Comparison of ENCODE assay signal across 2 cellular contexts in the genomic region with DNA sequence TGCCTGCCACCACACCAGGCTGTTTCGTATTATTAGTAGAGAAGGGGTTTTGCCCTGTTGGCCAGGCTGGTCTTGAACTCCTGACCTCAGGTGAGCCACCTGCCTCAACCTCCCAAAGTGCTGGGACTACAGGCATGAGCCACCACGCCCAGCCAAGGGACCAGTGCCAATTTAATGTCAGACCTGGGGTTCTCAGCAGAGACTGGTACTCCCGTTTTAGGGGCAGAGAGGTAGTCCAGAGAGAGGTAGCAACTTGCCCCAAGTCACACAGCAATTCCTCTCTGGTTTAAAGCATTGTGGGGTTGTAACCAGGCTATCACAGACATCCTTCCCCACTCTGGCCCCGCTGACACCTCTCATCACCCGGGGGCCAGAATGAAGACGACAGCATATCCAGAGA.
TF ChIP-seq lines count a peak whose summit lies in the region.

No MANE protein-coding gene starts in this region.

TF ChIP-seq in WTC11, 78 proteins besides CTCF, POLR2A, EP300 and RAD21 (continued from another document):
- TF ChIP-seq GABPB1 (CRISPR knock-in tag; IDR thresholded peaks at IDR 0.05) (no peak), FOXP4 (CRISPR knock-in tag; IDR thresholded peaks at IDR 0.05) (no peak), USF2 (CRISPR knock-in tag; IDR thresholded peaks at IDR 0.05) (no peak), ZNF396 (CRISPR knock-in tag; IDR thresholded peaks at IDR 0.05; ENCODE audit: borderline replicate concordance) (no peak), NR1H2 (CRISPR knock-in tag; IDR thresholded peaks at IDR 0.05) (no peak), ZNF121 (CRISPR knock-in tag; IDR thresholded peaks at IDR 0.05) (no peak), RORB (CRISPR knock-in tag; IDR thresholded peaks at IDR 0.05) (no peak), TEAD4 (CRISPR knock-in tag; IDR thresholded peaks at IDR 0.05) (no peak), SMAD4 (CRISPR knock-in tag; IDR thresholded peaks at IDR 0.05) (no peak)
- TF ChIP-seq, protein P1, sequence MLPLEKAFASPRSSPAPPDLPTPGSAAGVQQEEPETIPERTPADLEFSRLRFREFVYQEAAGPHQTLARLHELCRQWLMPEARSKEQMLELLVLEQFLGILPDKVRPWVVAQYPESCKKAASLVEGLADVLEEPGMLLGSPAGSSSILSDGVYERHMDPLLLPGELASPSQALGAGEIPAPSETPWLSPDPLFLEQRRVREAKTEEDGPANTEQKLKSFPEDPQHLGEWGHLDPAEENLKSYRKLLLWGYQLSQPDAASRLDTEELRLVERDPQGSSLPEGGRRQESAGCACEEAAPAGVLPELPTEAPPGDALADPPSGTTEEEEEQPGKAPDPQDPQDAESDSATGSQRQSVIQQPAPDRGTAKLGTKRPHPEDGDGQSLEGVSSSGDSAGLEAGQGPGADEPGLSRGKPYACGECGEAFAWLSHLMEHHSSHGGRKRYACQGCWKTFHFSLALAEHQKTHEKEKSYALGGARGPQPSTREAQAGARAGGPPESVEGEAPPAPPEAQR (CRISPR knock-in tag; IDR thresholded peaks at IDR 0.05): no peak
- TF ChIP-seq, protein P2, sequence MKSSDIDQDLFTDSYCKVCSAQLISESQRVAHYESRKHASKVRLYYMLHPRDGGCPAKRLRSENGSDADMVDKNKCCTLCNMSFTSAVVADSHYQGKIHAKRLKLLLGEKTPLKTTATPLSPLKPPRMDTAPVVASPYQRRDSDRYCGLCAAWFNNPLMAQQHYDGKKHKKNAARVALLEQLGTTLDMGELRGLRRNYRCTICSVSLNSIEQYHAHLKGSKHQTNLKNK (CRISPR knock-in tag; IDR thresholded peaks at IDR 0.05): no peak
- TF ChIP-seq, protein P3, sequence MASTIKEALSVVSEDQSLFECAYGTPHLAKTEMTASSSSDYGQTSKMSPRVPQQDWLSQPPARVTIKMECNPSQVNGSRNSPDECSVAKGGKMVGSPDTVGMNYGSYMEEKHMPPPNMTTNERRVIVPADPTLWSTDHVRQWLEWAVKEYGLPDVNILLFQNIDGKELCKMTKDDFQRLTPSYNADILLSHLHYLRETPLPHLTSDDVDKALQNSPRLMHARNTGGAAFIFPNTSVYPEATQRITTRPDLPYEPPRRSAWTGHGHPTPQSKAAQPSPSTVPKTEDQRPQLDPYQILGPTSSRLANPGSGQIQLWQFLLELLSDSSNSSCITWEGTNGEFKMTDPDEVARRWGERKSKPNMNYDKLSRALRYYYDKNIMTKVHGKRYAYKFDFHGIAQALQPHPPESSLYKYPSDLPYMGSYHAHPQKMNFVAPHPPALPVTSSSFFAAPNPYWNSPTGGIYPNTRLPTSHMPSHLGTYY (CRISPR knock-in tag; IDR thresholded peaks at IDR 0.05): no peak

TF ChIP-seq in H1, 55 proteins besides CTCF, POLR2A, EP300 and RAD21 (continued from another document):
- TF ChIP-seq E2F6 (IDR thresholded peaks at IDR 0.05): no peak
- no peak for TF ChIP-seq TCF12 (IDR thresholded peaks at IDR 0.05; ENCODE audit: low read depth, low read length)
- TF ChIP-seq SIRT6 (IDR thresholded peaks at IDR 0.05; ENCODE audit: low read length): no peak
- TF ChIP-seq SRF (IDR thresholded peaks at IDR 0.05; ENCODE audit: low read depth, low read length): no peak
- no peak for TF ChIP-seq NRF1 (IDR thresholded peaks at IDR 0.05; ENCODE audit: low read depth, low read length)
- TF ChIP-seq BACH1 (IDR thresholded peaks at IDR 0.05; ENCODE audit: low read length): no peak
- no peak for TF ChIP-seq KDM5A (IDR thresholded peaks at IDR 0.05; ENCODE audit: low read length)
- no peak for TF ChIP-seq JUND (IDR thresholded peaks at IDR 0.05; ENCODE audit: low read length)
- no peak for TF ChIP-seq TBP (IDR thresholded peaks at IDR 0.05; ENCODE audit: low read depth, low read length)
- TF ChIP-seq HDAC2 (IDR thresholded peaks at IDR 0.05; ENCODE audit: borderline replicate concordance in 1 of 2, low read depth in 2 of 2, low read length in 2 of 2): no peak
- TF ChIP-seq JUN (IDR thresholded peaks at IDR 0.05; ENCODE audit: low read depth, low read length): no peak
- TF ChIP-seq, protein P4, sequence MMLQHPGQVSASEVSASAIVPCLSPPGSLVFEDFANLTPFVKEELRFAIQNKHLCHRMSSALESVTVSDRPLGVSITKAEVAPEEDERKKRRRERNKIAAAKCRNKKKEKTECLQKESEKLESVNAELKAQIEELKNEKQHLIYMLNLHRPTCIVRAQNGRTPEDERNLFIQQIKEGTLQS (IDR thresholded peaks at IDR 0.05; ENCODE audit: insufficient read depth, low read depth, low read length): no peak
- no peak for TF ChIP-seq CHD1 (IDR thresholded peaks at IDR 0.05; ENCODE audit: low read depth, low read length)
